Comparison of ENCODE assay signal across 33 cellular contexts in genomic region chr5:41199660-41200059, GRCh38. TPM values are rescaled to one million over a fixed set of nuclear protein-coding genes. Genes with fewer than 3 reads are reported as not detected.
"Had no signal": no experiment of that assay in that cellular context is flagged by ENCODE, and none has a peak within 500 bp of the region (broad histone marks: within the 10 kb centered on the region; RNA-seq: fewer than 3 reads in every experiment).

No MANE protein-coding gene starts in this region.

- DNase-seq: activated CD4-positive, alpha-beta memory T cell treated with anti-CD3 and anti-CD28 coated beads for 36 hours; activated CD4-positive, alpha-beta T cell treated with anti-CD3 and anti-CD28 coated beads for 36 hours; activated CD4-positive, alpha-beta T cell treated with anti-CD3 and anti-CD28 coated beads, Interleukin-2, amount 10 ng/mL, durations not matched to agents 24 days and 14 days; activated CD4-positive, CD25-positive, alpha-beta regulatory T cell; activated CD4-positive, CD25-positive, alpha-beta regulatory T cell treated with anti-CD3 and anti-CD28 coated beads, Interleukin-2, amount 50 U/mL, for 72 hours; activated CD8-positive, alpha-beta memory T cell treated with anti-CD3 and anti-CD28 coated beads, Interleukin-2, amount 10 ng/mL, durations not matched to agents 7 days and 5 days; activated CD8-positive, alpha-beta memory T cell treated with anti-CD3 and anti-CD28 coated beads, Interleukin-2, amount 50 U/mL, for 4 hours; activated CD8-positive, alpha-beta T cell treated with anti-CD3 and anti-CD28 coated beads, Interleukin-2, amount 10 ng/mL, durations not matched to agents 7 days and 5 days; activated effector memory CD4-positive, alpha-beta T cell treated with anti-CD3 and anti-CD28 coated beads, Interleukin-2, amount 50 U/mL, for 16 hours; activated naive CD4-positive, alpha-beta T cell treated with anti-CD3 and anti-CD28 coated beads for 36 hours; activated naive CD8-positive, alpha-beta T cell treated with anti-CD3 and anti-CD28 coated beads for 36 hours; activated naive CD8-positive, alpha-beta T cell treated with anti-CD3 and anti-CD28 coated beads, Interleukin-2, amount 50 U/mL, for 24 hours; activated T-cell treated with anti-CD3 and anti-CD28 coated beads, Interleukin-2, amount 50 U/mL, for 1 hour; activated T-cell treated with anti-CD3 and anti-CD28 coated beads, Interleukin-2, amount 50 U/mL, for 48 hours; adrenal gland; caudate nucleus; cortex of kidney; dermis blood vessel endothelial cell; effector CD4-positive, alpha-beta T cell; effector memory CD8-positive, alpha-beta T cell; erythroblast; foreskin keratinocyte; gastrocnemius medialis; T-helper 2 cell had no signal

- H3K4me1 ChIP-seq: adrenal gland, ascending aorta, breast epithelium, foreskin keratinocyte had no signal

- H3K36me3 ChIP-seq: adrenal gland, ascending aorta, breast epithelium, esophagus muscularis mucosa, gastrocnemius medialis had no signal

- H3K27me3 ChIP-seq: adrenal gland, ascending aorta, breast epithelium, esophagus muscularis mucosa, foreskin keratinocyte, gastrocnemius medialis had no signal

- ATAC-seq: activated CD4-positive, alpha-beta T cell treated with anti-CD3 and anti-CD28 coated beads for 36 hours; activated CD8-positive, alpha-beta memory T cell treated with anti-CD3 and anti-CD28 coated beads, Interleukin-2, amount 10 ng/mL, durations not matched to agents 7 days and 5 days; activated CD8-positive, alpha-beta T cell treated with anti-CD3 and anti-CD28 coated beads, Interleukin-2, amount 10 ng/mL, durations not matched to agents 7 days and 5 days; activated naive CD8-positive, alpha-beta T cell treated with anti-CD3 and anti-CD28 coated beads, Interleukin-2, amount 50 U/mL, for 24 hours; effector memory CD8-positive, alpha-beta T cell; foreskin keratinocyte; gastrocnemius medialis had no signal

- H3K9me3 ChIP-seq: adrenal gland, ascending aorta, breast epithelium, esophagus muscularis mucosa, gastrocnemius medialis had no signal

- H3K4me3 ChIP-seq: adrenal gland, ascending aorta, breast epithelium, esophagus muscularis mucosa, gastrocnemius medialis had no signal

- FAIRE-seq: colon had no signal

- H3K27ac ChIP-seq: adrenal gland, ascending aorta, breast epithelium, esophagus muscularis mucosa, foreskin keratinocyte had no signal

RNA-seq across cellular contexts. Expression of gene C6, which starts 13.7 kb away (rescaled TPM):
- total RNA-seq: activated CD4-positive, alpha-beta memory T cell treated with anti-CD3 and anti-CD28 coated beads for 36 hours; activated CD4-positive, alpha-beta T cell treated with anti-CD3 and anti-CD28 coated beads for 36 hours; activated CD4-positive, alpha-beta T cell treated with anti-CD3 and anti-CD28 coated beads, Interleukin-2, amount 10 ng/mL, durations not matched to agents 24 days and 14 days; activated CD8-positive, alpha-beta memory T cell treated with anti-CD3 and anti-CD28 coated beads for 36 hours; activated CD8-positive, alpha-beta memory T cell treated with anti-CD3 and anti-CD28 coated beads, Interleukin-2, amount 10 ng/mL, durations not matched to agents 7 days and 5 days; activated CD8-positive, alpha-beta T cell treated with anti-CD3 and anti-CD28 coated beads, Interleukin-2, amount 10 ng/mL, durations not matched to agents 7 days and 5 days; activated naive CD4-positive, alpha-beta T cell treated with anti-CD3 and anti-CD28 coated beads for 36 hours; activated naive CD8-positive, alpha-beta T cell treated with anti-CD3 and anti-CD28 coated beads for 36 hours; activated T-helper 1 cell treated with anti-CD3 and anti-CD28 coated beads, Interleukin-12 subunit alpha, Interleukin-12 subunit beta, Interleukin-2, Interleukin-4 antibody, amounts not matched to agents 30 ng/mL and 10 ng/mL and 1 ng/mL, durations not matched to agents 14 hours and 24 hours and 36 hours; activated T-helper 2 cell treated with anti-CD3 and anti-CD28 coated beads, Interferon-gamma antibody, Interleukin-2, Interleukin-4, amounts not matched to agents 10 μg/mL and 5 μg/mL and 100 μg/mL, durations not matched to agents 14 hours and 24 hours and 36 hours; chondrocyte; dermis blood vessel endothelial cell; foreskin keratinocyte; T-helper 1 cell treated with Interleukin-12 subunit alpha and Interleukin-12 subunit beta and Interleukin-4 antibody, amounts not matched to agents 30 ng/mL and 1 ng/mL, for 36 hours had no signal
- polyA plus RNA-seq: foreskin keratinocyte had no signal
